28 cellular contexts compared by ENCODE assay signal in genomic region chr6:42001506-42001905, GRCh38. TPM values are rescaled to one million over a fixed set of nuclear protein-coding genes. Genes with fewer than 3 reads are reported as not detected.
DNase-seq lines count a peak whose midpoint lies in the region; ATAC-seq and TF ChIP-seq lines count a peak whose summit lies in the region.
"Had no signal": no experiment of that assay in that cellular context is flagged by ENCODE, and none has a peak within 500 bp of the region (broad histone marks: within the 10 kb centered on the region; RNA-seq: fewer than 3 reads in every experiment).

No MANE protein-coding gene starts in this region.

- ATAC-seq in stimulated activated effector memory CD8-positive, alpha-beta T cell treated with anti-CD3 and anti-CD28 coated beads, Interleukin-12 subunit alpha, Interleukin-12 subunit beta, amount 100 ng/mL, for 72 hours, result no peak
- ATAC-seq: body of pancreas, HCT116, psoas muscle had no signal

- peaks cover 11% of the 10 kb centered on the region for H3K36me3 Mint-ChIP-seq in activated naive CD4-positive, alpha-beta T cell treated with anti-CD3 and anti-CD28 coated beads, Interleukin-2, amount 50 U/mL, for 24 hours
- peaks cover 34% of the 10 kb centered on the region for H3K36me3 Mint-ChIP-seq in activated naive CD8-positive, alpha-beta T cell treated with anti-CD3 and anti-CD28 coated beads for 36 hours
- H3K36me3 Mint-ChIP-seq in stimulated activated effector memory CD8-positive, alpha-beta T cell treated with anti-CD3 and anti-CD28 coated beads, Interleukin-12 subunit alpha, Interleukin-12 subunit beta, amount 100 ng/mL, for 72 hours, result peaks cover 48% of the 10 kb centered on the region
- peaks cover 9 to 53% (median 10%) of the 10 kb centered on the region in 3 donors for H3K36me3 Mint-ChIP-seq in CD8-positive, alpha-beta memory T cell

- no peaks in the 10 kb centered on the region for H3K27me3 ChIP-seq in CD8-positive, alpha-beta memory T cell (ENCODE audit: insufficient read depth, low read length, poor library complexity, severe bottlenecking)
- H3K27me3 ChIP-seq: body of pancreas, sigmoid colon, suprapubic skin, upper lobe of left lung had no signal

- no peaks in the 10 kb centered on the region for H3K27me3 Mint-ChIP-seq in activated naive CD4-positive, alpha-beta T cell treated with anti-CD3 and anti-CD28 coated beads, Interleukin-2, amount 50 U/mL, for 24 hours
- no peaks in the 10 kb centered on the region for H3K27me3 Mint-ChIP-seq in activated naive CD8-positive, alpha-beta T cell treated with anti-CD3 and anti-CD28 coated beads for 36 hours
- H3K27me3 Mint-ChIP-seq in CD8-positive, alpha-beta memory T cell, result no peaks in the 10 kb centered on the region

- H4K20me1 ChIP-seq in OCI-LY7 (ENCODE audit: insufficient read depth, low read length), result no peaks in the 10 kb centered on the region

- no peak overlapping the region for H2AFZ ChIP-seq in OCI-LY7 (ENCODE audit: low read length)

- no peak overlapping the region for H3K4me3 ChIP-seq in OCI-LY7 (ENCODE audit: low read depth, low read length, poor library complexity, severe bottlenecking)
- H3K4me3 ChIP-seq in CD8-positive, alpha-beta memory T cell (ENCODE audit: low read length), result no peak overlapping the region
- H3K4me3 ChIP-seq: body of pancreas, psoas muscle, sigmoid colon, suprapubic skin, upper lobe of left lung had no signal

- no peaks in the 10 kb centered on the region for H3K9me2 ChIP-seq in OCI-LY7 (ENCODE audit: insufficient read depth, low read length)

- TF ChIP-seq CTCF in OCI-LY7 (conservative IDR thresholded peaks at IDR 0.05; ENCODE audit: low read length), result no peak

- peak overlapping the region; percentile 7 for H3K27ac ChIP-seq in OCI-LY7 (ENCODE audit: low read depth, low read length, poor library complexity, severe bottlenecking)
- no peak overlapping the region for H3K27ac ChIP-seq in CD8-positive, alpha-beta memory T cell (ENCODE audit: low read depth, low read length)
- H3K27ac ChIP-seq: body of pancreas, HL-60, psoas muscle, sigmoid colon, suprapubic skin, upper lobe of left lung had no signal

- POLR2A ChIA-PET in OCI-LY7 (lab: Charles Lee), result interaction anchor here (0.6 to 2.8 kb wide), 6 partner anchors 11 to 106 kb away, joined by 3 to 8 read pairs (median 4); no protein-coding TSS in a partner anchor
- POLR2A ChIA-PET in CD8-positive, alpha-beta memory T cell (lab: Charles Lee), result interaction anchor here (1.0 kb wide), 1 partner anchor 33 kb away, joined by 3 read pairs; no protein-coding TSS in a partner anchor

- no peaks in the 10 kb centered on the region for H3K9me3 Mint-ChIP-seq in activated naive CD4-positive, alpha-beta T cell treated with anti-CD3 and anti-CD28 coated beads, Interleukin-2, amount 50 U/mL, for 24 hours
- peaks cover 6% of the 10 kb centered on the region for H3K9me3 Mint-ChIP-seq in activated naive CD8-positive, alpha-beta T cell treated with anti-CD3 and anti-CD28 coated beads for 36 hours
- H3K9me3 Mint-ChIP-seq in stimulated activated effector memory CD8-positive, alpha-beta T cell treated with anti-CD3 and anti-CD28 coated beads, Interleukin-12 subunit alpha, Interleukin-12 subunit beta, amount 100 ng/mL, for 72 hours, result no peaks in the 10 kb centered on the region
- no peaks in the 10 kb centered on the region for H3K9me3 Mint-ChIP-seq in CD8-positive, alpha-beta memory T cell

- BruUV-seq in OCI-LY7 (replicated peaks; lab: Mats Ljungman, UMichigan), result no TSS peak

- no peaks in the 10 kb centered on the region for H3K9me3 ChIP-seq in OCI-LY7 (ENCODE audit: low read length)
- no peaks in the 10 kb centered on the region for H3K9me3 ChIP-seq in CD8-positive, alpha-beta memory T cell (ENCODE audit: low read length)
- H3K9me3 ChIP-seq: body of pancreas, psoas muscle, sigmoid colon, suprapubic skin, upper lobe of left lung had no signal

- H3K4me1 ChIP-seq in OCI-LY7 (ENCODE audit: insufficient read depth, low read length, poor library complexity, severe bottlenecking), result peaks cover 27% of the 10 kb centered on the region
- peaks cover 8% of the 10 kb centered on the region for H3K4me1 ChIP-seq in CD8-positive, alpha-beta memory T cell (ENCODE audit: insufficient read depth, low read length)
- H3K4me1 ChIP-seq: body of pancreas, psoas muscle, sigmoid colon, suprapubic skin, upper lobe of left lung had no signal

- H3K4me3 Mint-ChIP-seq in activated naive CD4-positive, alpha-beta T cell treated with anti-CD3 and anti-CD28 coated beads, Interleukin-2, amount 50 U/mL, for 24 hours, result no peak overlapping the region
- peak overlapping the region; percentile 33 for H3K4me3 Mint-ChIP-seq in activated naive CD8-positive, alpha-beta T cell treated with anti-CD3 and anti-CD28 coated beads for 36 hours
- no peak overlapping the region for H3K4me3 Mint-ChIP-seq in stimulated activated effector memory CD8-positive, alpha-beta T cell treated with anti-CD3 and anti-CD28 coated beads, Interleukin-12 subunit alpha, Interleukin-12 subunit beta, amount 100 ng/mL, for 72 hours
- peak overlapping the region in 1 of 7 donors; percentile 51 for H3K4me3 Mint-ChIP-seq in CD8-positive, alpha-beta memory T cell
- H3K4me3 Mint-ChIP-seq: endodermal cell had no signal

- peaks cover 26% of the 10 kb centered on the region for H3K36me3 ChIP-seq in OCI-LY7 (ENCODE audit: insufficient read depth, low read length)
- H3K36me3 ChIP-seq in CD8-positive, alpha-beta memory T cell (ENCODE audit: insufficient read depth, low read length), result peaks cover 9% of the 10 kb centered on the region

- CTCF ChIA-PET in OCI-LY7 (lab: Charles Lee; ENCODE audit: unreplicated experiment), result interaction anchor here (1.2 kb wide), 1 partner anchor 80 kb away, joined by 3 read pairs; the partner anchor contains the start of genes BYSL and MED20
- CTCF ChIA-PET in CD8-positive, alpha-beta memory T cell (lab: Charles Lee), result interaction anchor here (0.9 to 2.7 kb wide), 2 partner anchors 38 to 43 kb away, joined by 3 to 9 read pairs; no protein-coding TSS in a partner anchor

- H3K27ac Mint-ChIP-seq in activated naive CD4-positive, alpha-beta T cell treated with anti-CD3 and anti-CD28 coated beads, Interleukin-2, amount 50 U/mL, for 24 hours, result peak overlapping the region; percentile 78
- H3K27ac Mint-ChIP-seq in activated naive CD8-positive, alpha-beta T cell treated with anti-CD3 and anti-CD28 coated beads for 36 hours, result peak overlapping the region; percentile 86
- H3K27ac Mint-ChIP-seq in stimulated activated effector memory CD8-positive, alpha-beta T cell treated with anti-CD3 and anti-CD28 coated beads, Interleukin-12 subunit alpha, Interleukin-12 subunit beta, amount 100 ng/mL, for 72 hours, result peak overlapping the region; percentile 72
- H3K27ac Mint-ChIP-seq in CD8-positive, alpha-beta memory T cell, result peak overlapping the region in 3 of 8 donors; percentile 33 to 87 (median 76)
- H3K27ac Mint-ChIP-seq: endodermal cell had no signal

- intact Hi-C loops in OCI-LY7 (cut with micrococcal nuclease; ENCODE audit: unreplicated experiment), result no loop called here

- peaks cover 40% of the 10 kb centered on the region for H3K4me1 Mint-ChIP-seq in activated naive CD4-positive, alpha-beta T cell treated with anti-CD3 and anti-CD28 coated beads, Interleukin-2, amount 50 U/mL, for 24 hours
- H3K4me1 Mint-ChIP-seq in activated naive CD8-positive, alpha-beta T cell treated with anti-CD3 and anti-CD28 coated beads for 36 hours, result peaks cover 40% of the 10 kb centered on the region
- peaks cover 29% of the 10 kb centered on the region for H3K4me1 Mint-ChIP-seq in stimulated activated effector memory CD8-positive, alpha-beta T cell treated with anti-CD3 and anti-CD28 coated beads, Interleukin-12 subunit alpha, Interleukin-12 subunit beta, amount 100 ng/mL, for 72 hours
- peaks cover 29 to 50% (median 29%) of the 10 kb centered on the region in 3 donors for H3K4me1 Mint-ChIP-seq in CD8-positive, alpha-beta memory T cell

- no peak overlapping the region for H3K4me2 ChIP-seq in OCI-LY7 (ENCODE audit: low read length)

- peaks cover 10% of the 10 kb centered on the region; the same call in 1 of the 2 replicates for H3K79me2 ChIP-seq in OCI-LY7 (ENCODE audit: insufficient read depth, low read depth, low read length)

- DNase-seq in activated naive CD4-positive, alpha-beta T cell treated with Interleukin-2 at 50 U/mL for 16 hours, result no peak
- no peak for DNase-seq in OCI-LY7 (ENCODE audit: low spot score)
- DNase-seq in activated naive CD8-positive, alpha-beta T cell treated with anti-CD3 and anti-CD28 coated beads for 36 hours, result no peak
- DNase-seq in stimulated activated effector memory CD8-positive, alpha-beta T cell treated with anti-CD3 and anti-CD28 coated beads, Interleukin-12 subunit alpha, Interleukin-12 subunit beta, amount 100 ng/mL, for 72 hours (ENCODE audit: low spot score in 2 of 2), result no peak
- DNase-seq in SK-N-DZ (ENCODE audit: low spot score), result no peak
- no peak for DNase-seq in MV-4-11 (lab: John Stamatoyannopoulos, UW)
- DNase-seq in CD8-positive, alpha-beta memory T cell, result no peak
- DNase-seq: body of pancreas; dermis blood vessel endothelial cell; endodermal cell; GDM1; glutamatergic neuron; islet precursor cell; KG1; MM.1S; NCI-H1930; NCI-H2171 treated with DMSO at 0.1 percent for 48 hours; NCI-H524 treated with DMSO at 0.1 percent for 48 hours; occipital lobe; psoas muscle; sigmoid colon; stimulated activated CD4-positive, alpha-beta T cell treated with anti-CD3 and anti-CD28 coated beads, Interleukin-12 subunit alpha, Interleukin-12 subunit beta, amount 100 ng/mL, for 4 hours; stimulated activated CD4-positive, alpha-beta T cell treated with anti-CD3 and anti-CD28 coated beads, Interleukin-4, amount 100 ng/mL, for 1 hour; upper lobe of left lung had no signal

RNA-seq across cellular contexts. Expression of gene TAF8, which starts 48.8 kb away (rescaled TPM):
- 33.2 and 35.1 TPM in 2 replicates for total RNA-seq in OCI-LY7 (2014; rRNA removed; shearing (Covaris generic))
- total RNA-seq in OCI-LY7 (2022), result 47.8 and 56.0 TPM in 2 replicates
- 10 to 100 TPM; 40.4 to 45.1 TPM for total RNA-seq in activated naive CD8-positive, alpha-beta T cell treated with anti-CD3 and anti-CD28 coated beads for 36 hours
- polyA plus RNA-seq in SK-N-DZ (2014; cell fraction: cytosol; rRNA removed), result 25.6 and 30.2 TPM in 2 replicates
- polyA plus RNA-seq in SK-N-DZ (2014; cell fraction: nucleus; rRNA removed), result 13.6 and 21.1 TPM in 2 replicates
- 10 to 100 TPM; 41.7 to 42.6 TPM for total RNA-seq in CD8-positive, alpha-beta memory T cell
- polyA plus RNA-seq in CD8-positive, alpha-beta memory T cell, result 20.5 TPM

RNA-seq across cellular contexts. Expression of gene CCND3, which starts 59.9 kb away (rescaled TPM):
- total RNA-seq in OCI-LY7 (2014; rRNA removed; shearing (Covaris generic)), result 229 and 319 TPM in 2 replicates
- total RNA-seq in OCI-LY7 (2022), result 244 and 303 TPM in 2 replicates
- total RNA-seq in activated naive CD8-positive, alpha-beta T cell treated with anti-CD3 and anti-CD28 coated beads for 36 hours, result 100 to 1,000 TPM; 396 to 403 TPM
- polyA plus RNA-seq in SK-N-DZ (2014; cell fraction: cytosol; rRNA removed), result 27.2 and 32.7 TPM in 2 replicates
- 23.1 and 30.9 TPM in 2 replicates for polyA plus RNA-seq in SK-N-DZ (2014; cell fraction: nucleus; rRNA removed)
- 100 to 1,000 TPM; 283 to 287 TPM for total RNA-seq in CD8-positive, alpha-beta memory T cell
- 648 TPM for polyA plus RNA-seq in CD8-positive, alpha-beta memory T cell
